19 cellular contexts compared by ENCODE assay signal in genomic region chr20:24696396-24696795, GRCh38.
"Had no signal": no experiment of that assay in that cellular context is flagged by ENCODE, and none has a peak within 500 bp of the region (broad histone marks: within the 10 kb centered on the region; RNA-seq: fewer than 3 reads in every experiment).

No MANE protein-coding gene starts in this region.

- H3K27ac Mint-ChIP-seq: activated naive CD8-positive, alpha-beta T cell treated with anti-CD3 and anti-CD28 coated beads, Interleukin-2, amount 10 ng/mL, durations not matched to agents 7 days and 5 days; naive B cell; stimulated activated naive B cell treated with anti-CD40 and anti-IgM and Interleukin-4, amounts not matched to agents 10 μg/mL and 1 μg/mL and 100 μg/mL, for 72 hours had no signal

- H3K36me3 ChIP-seq: brain microvascular endothelial cell, neutrophil, transverse colon had no signal

- H3K27me3 ChIP-seq: brain microvascular endothelial cell, neutrophil, transverse colon had no signal

- H3K27ac ChIP-seq: brain microvascular endothelial cell, neutrophil, parathyroid adenoma, SK-N-MC, transverse colon had no signal

- H3K9me3 Mint-ChIP-seq: activated naive CD8-positive, alpha-beta T cell treated with anti-CD3 and anti-CD28 coated beads, Interleukin-2, amount 10 ng/mL, durations not matched to agents 7 days and 5 days; stimulated activated naive B cell treated with anti-CD40 and anti-IgM and Interleukin-4, amounts not matched to agents 10 μg/mL and 1 μg/mL and 100 μg/mL, for 72 hours had no signal

- H3K27me3 Mint-ChIP-seq: activated naive CD8-positive, alpha-beta T cell treated with anti-CD3 and anti-CD28 coated beads, Interleukin-2, amount 10 ng/mL, durations not matched to agents 7 days and 5 days had no signal

- H3K9me3 ChIP-seq: neutrophil, transverse colon had no signal

- H3K4me3 ChIP-seq: SK-N-MC, transverse colon had no signal

- ATAC-seq: left cardiac atrium; stimulated activated naive B cell treated with anti-CD40 and anti-IgM and Interleukin-4, amounts not matched to agents 10 μg/mL and 1 μg/mL and 100 μg/mL, for 72 hours had no signal

- H3K4me1 ChIP-seq: transverse colon had no signal

- H3K4me1 Mint-ChIP-seq: activated naive CD8-positive, alpha-beta T cell treated with anti-CD3 and anti-CD28 coated beads, Interleukin-2, amount 10 ng/mL, durations not matched to agents 7 days and 5 days had no signal

- H3K4me3 Mint-ChIP-seq: activated naive CD8-positive, alpha-beta T cell treated with anti-CD3 and anti-CD28 coated beads, Interleukin-2, amount 10 ng/mL, durations not matched to agents 7 days and 5 days; naive B cell; stimulated activated naive B cell treated with anti-CD40 and anti-IgM and Interleukin-4, amounts not matched to agents 10 μg/mL and 1 μg/mL and 100 μg/mL, for 72 hours had no signal

- DNase-seq: activated CD4-positive, alpha-beta T cell treated with anti-CD3 and anti-CD28 coated beads, Interleukin-2, amount 50 U/mL, for 48 hours; activated CD4-positive, CD25-positive, alpha-beta regulatory T cell treated with anti-CD3 and anti-CD28 coated beads, Interleukin-2, amount 50 U/mL, for 72 hours; activated naive CD4-positive, alpha-beta T cell; activated naive CD8-positive, alpha-beta T cell treated with anti-CD3 and anti-CD28 coated beads, Interleukin-2, amount 10 ng/mL, durations not matched to agents 7 days and 5 days; activated T-cell treated with anti-CD3 and anti-CD28 coated beads for 4 hours; brain microvascular endothelial cell; effector CD8-positive, alpha-beta T cell; foreskin fibroblast; left cardiac atrium; naive B cell; stimulated activated CD4-positive, alpha-beta T cell treated with anti-CD3 and anti-CD28 coated beads, Interleukin-2, amount 100 ng/mL, for 48 hours; stimulated activated naive B cell treated with anti-CD40 and anti-IgM and Interleukin-4, amounts not matched to agents 10 μg/mL and 1 μg/mL and 100 μg/mL, for 72 hours; substantia nigra; T-helper 1 cell; T1000; transverse colon had no signal

- H3K36me3 Mint-ChIP-seq: activated naive CD8-positive, alpha-beta T cell treated with anti-CD3 and anti-CD28 coated beads, Interleukin-2, amount 10 ng/mL, durations not matched to agents 7 days and 5 days; stimulated activated naive B cell treated with anti-CD40 and anti-IgM and Interleukin-4, amounts not matched to agents 10 μg/mL and 1 μg/mL and 100 μg/mL, for 72 hours had no signal
